16 cellular contexts compared by ENCODE assay signal in the genomic region with DNA sequence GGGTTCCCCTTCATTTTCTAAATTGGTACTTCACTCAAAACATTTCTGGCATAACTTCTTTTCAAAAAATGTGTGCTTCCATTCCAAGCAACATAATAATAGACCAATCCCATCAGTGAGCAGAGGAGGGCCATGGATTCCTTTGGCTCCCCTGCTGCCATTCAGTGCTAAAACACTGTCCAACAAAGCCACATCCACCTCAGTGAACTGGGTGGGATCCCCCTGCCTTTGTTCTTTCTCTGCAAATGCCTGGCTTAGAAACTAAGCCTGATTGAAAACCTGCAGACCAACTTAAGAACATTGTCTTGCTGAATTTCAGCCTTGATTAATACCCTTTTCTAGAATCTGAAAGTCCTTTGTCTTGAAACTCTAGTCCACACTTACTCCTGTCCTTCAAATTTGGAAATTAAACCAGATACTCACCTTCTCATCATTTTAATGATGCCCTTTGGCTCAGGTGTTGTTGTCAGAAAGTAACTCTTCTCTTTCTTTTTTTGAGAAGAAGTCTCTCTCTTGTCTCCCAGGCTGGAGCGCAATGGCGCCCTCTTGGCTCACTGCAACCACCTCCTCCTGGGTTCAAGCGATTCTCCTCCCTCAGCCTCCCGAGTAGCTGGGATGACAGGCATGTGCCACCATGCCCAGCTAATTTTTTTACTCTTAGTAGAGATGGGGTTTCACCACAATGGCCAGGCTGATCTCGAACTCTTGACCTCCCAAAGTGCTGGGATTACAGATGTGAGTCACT.
"Had no signal": no experiment of that assay in that cellular context is flagged by ENCODE, and none has a peak within 500 bp of the region (broad histone marks: within the 10 kb centered on the region; RNA-seq: fewer than 3 reads in every experiment).

No MANE protein-coding gene starts in this region.

- DNase-seq: activated naive CD4-positive, alpha-beta T cell treated with anti-CD3 and anti-CD28 coated beads for 36 hours; cerebellar nuclear complex; dermis blood vessel endothelial cell; left cardiac atrium; lower lobe of right lung; midbrain; occipital lobe; psoas muscle; spleen; stimulated activated CD4-positive, alpha-beta T cell treated with anti-CD3 and anti-CD28 coated beads, Interleukin-1b, Interleukin-23, amount 100 ng/mL, for 48 hours; stimulated activated naive B cell treated with anti-CD40 and anti-IgM and Interleukin-4, amounts not matched to agents 10 μg/mL and 1 μg/mL and 100 μg/mL, for 72 hours had no signal

- H3K4me3 ChIP-seq: lower lobe of right lung, psoas muscle, spleen, tibial nerve, vagina had no signal

- H3K9me3 Mint-ChIP-seq: activated naive CD4-positive, alpha-beta T cell treated with anti-CD3 and anti-CD28 coated beads for 36 hours; activated T-helper 1 cell treated with anti-CD3 and anti-CD28 coated beads, Interleukin-12 subunit alpha, Interleukin-12 subunit beta, Interleukin-2, Interleukin-4 antibody, amounts not matched to agents 30 ng/mL and 10 ng/mL and 1 ng/mL, durations not matched to agents 14 hours and 24 hours and 36 hours had no signal

- ATAC-seq: left cardiac atrium; lower lobe of right lung; psoas muscle; sciatic nerve; stimulated activated naive B cell treated with anti-CD40 and anti-IgM and Interleukin-4, amounts not matched to agents 10 μg/mL and 1 μg/mL and 100 μg/mL, for 72 hours had no signal

- H3K36me3 ChIP-seq: lower lobe of right lung, spleen, tibial nerve, vagina had no signal

- H3K27ac Mint-ChIP-seq: activated naive CD4-positive, alpha-beta T cell treated with anti-CD3 and anti-CD28 coated beads for 36 hours; activated T-helper 1 cell treated with anti-CD3 and anti-CD28 coated beads, Interleukin-12 subunit alpha, Interleukin-12 subunit beta, Interleukin-2, Interleukin-4 antibody, amounts not matched to agents 30 ng/mL and 10 ng/mL and 1 ng/mL, durations not matched to agents 14 hours and 24 hours and 36 hours; brain; stimulated activated naive B cell treated with anti-CD40 and anti-IgM and Interleukin-4, amounts not matched to agents 10 μg/mL and 1 μg/mL and 100 μg/mL, for 72 hours had no signal

- H3K9me3 ChIP-seq: lower lobe of right lung, psoas muscle, spleen, tibial nerve, vagina had no signal

- H3K4me1 ChIP-seq: lower lobe of right lung, psoas muscle, tibial nerve, vagina had no signal

- H3K4me3 Mint-ChIP-seq: activated naive CD4-positive, alpha-beta T cell treated with anti-CD3 and anti-CD28 coated beads for 36 hours; activated T-helper 1 cell treated with anti-CD3 and anti-CD28 coated beads, Interleukin-12 subunit alpha, Interleukin-12 subunit beta, Interleukin-2, Interleukin-4 antibody, amounts not matched to agents 30 ng/mL and 10 ng/mL and 1 ng/mL, durations not matched to agents 14 hours and 24 hours and 36 hours; brain; stimulated activated naive B cell treated with anti-CD40 and anti-IgM and Interleukin-4, amounts not matched to agents 10 μg/mL and 1 μg/mL and 100 μg/mL, for 72 hours had no signal

- H3K36me3 Mint-ChIP-seq: brain; stimulated activated naive B cell treated with anti-CD40 and anti-IgM and Interleukin-4, amounts not matched to agents 10 μg/mL and 1 μg/mL and 100 μg/mL, for 72 hours had no signal

- H3K27ac ChIP-seq: lower lobe of right lung, psoas muscle, spleen, tibial nerve, vagina had no signal

- H3K27me3 ChIP-seq: spleen, tibial nerve, vagina had no signal
